In genomic region chr1:241330619-241331327, GRCh38 we compare ENCODE assay signal across 16 cellular contexts. TPM values are rescaled to one million over a fixed set of nuclear protein-coding genes. Genes with fewer than 3 reads are reported as not detected.
DNase-seq lines count a peak whose midpoint lies in the region; ATAC-seq and TF ChIP-seq lines count a peak whose summit lies in the region.
"Had no signal": no experiment of that assay in that cellular context is flagged by ENCODE, and none has a peak within 500 bp of the region (broad histone marks: within the 10 kb centered on the region; RNA-seq: fewer than 3 reads in every experiment).

No MANE protein-coding gene starts in this region.

- H3K27ac ChIP-seq in KMS-11 (peak overlapping the region; percentile 27), upper lobe of left lung (no peak overlapping the region), A673 (ENCODE audit: low read depth, low read length, poor library complexity, severe bottlenecking) (no peak overlapping the region)
- H3K27ac ChIP-seq: RWPE1 had no signal

- ATAC-seq in GM18508 (IDR thresholded peaks at IDR 0.05; ENCODE audit: insufficient read depth, unreplicated experiment) (peak; percentile 44), GM21390 (IDR thresholded peaks at IDR 0.05; ENCODE audit: unreplicated experiment) (peak; percentile 62), HG03039 (IDR thresholded peaks at IDR 0.05; ENCODE audit: unreplicated experiment) (peak; percentile 54), upper lobe of left lung (ENCODE audit: low FRiP score in 2 of 2) (no peak)
- ATAC-seq: HCT116, T-helper 17 cell had no signal

- H4K20me1 ChIP-seq in KMS-11 (ENCODE audit: insufficient read depth) = no peaks in the 10 kb centered on the region

- H3K9me3 ChIP-seq in upper lobe of left lung (no peaks in the 10 kb centered on the region), A673 (ENCODE audit: low read depth, low read length, poor library complexity, severe bottlenecking) (no peaks in the 10 kb centered on the region)
- H3K9me3 ChIP-seq: spleen had no signal

- TF ChIP-seq CTCF in KMS-11 (conservative IDR thresholded peaks at IDR 0.05; ENCODE audit: low read depth, low read length) (no peak), upper lobe of left lung (IDR thresholded peaks at IDR 0.05) (no peak), A673 (conservative IDR thresholded peaks at IDR 0.05; ENCODE audit: low read depth, low read length) (no peak)

- intact Hi-C loops in A673 (cut with micrococcal nuclease; ENCODE audit: unreplicated experiment) = no loop called here

- CTCF ChIA-PET in A673 (lab: Charles Lee) = no interaction called here

- TF ChIP-seq POLR2A in upper lobe of left lung (IDR thresholded peaks at IDR 0.05) = no peak

- peaks cover 24% of the 10 kb centered on the region for H3K4me1 ChIP-seq in KMS-11 (ENCODE audit: low read depth, poor library complexity, severe bottlenecking)
- no peaks in the 10 kb centered on the region for H3K4me1 ChIP-seq in upper lobe of left lung
- no peaks in the 10 kb centered on the region for H3K4me1 ChIP-seq in A673 (ENCODE audit: insufficient read depth, low read length, poor library complexity, severe bottlenecking)
- H3K4me1 ChIP-seq: spleen had no signal

- POLR2A ChIA-PET in A673 (lab: Charles Lee; ENCODE audit: low non-redundant PET) = no interaction called here

- H3K27me3 ChIP-seq in KMS-11 (ENCODE audit: insufficient read depth, low read depth) = no peaks in the 10 kb centered on the region
- no peaks in the 10 kb centered on the region for H3K27me3 ChIP-seq in upper lobe of left lung
- peaks cover 26% of the 10 kb centered on the region for H3K27me3 ChIP-seq in A673 (replicated peaks; ENCODE audit: insufficient read depth, low read depth, low read length, poor library complexity)
- H3K27me3 ChIP-seq: spleen had no signal

- H3K4me3 ChIP-seq in KMS-11 (IDR thresholded peaks at IDR 0.05; ENCODE audit: insufficient read depth, low read depth, low read length) (no peak overlapping the region), upper lobe of left lung (no peak overlapping the region), A673 (ENCODE audit: low read depth, low read length, poor library complexity, severe bottlenecking) (no peak overlapping the region)
- H3K4me3 ChIP-seq: spleen had no signal

- no TSS peak for BruUV-seq in A673 (replicated peaks; lab: Mats Ljungman, UMichigan)

- H3K36me3 ChIP-seq in KMS-11 (ENCODE audit: insufficient read depth) (no peaks in the 10 kb centered on the region), upper lobe of left lung (no peaks in the 10 kb centered on the region), A673 (ENCODE audit: insufficient read depth, low read length, poor library complexity, severe bottlenecking) (no peaks in the 10 kb centered on the region)
- H3K36me3 ChIP-seq: spleen had no signal

- 59 to 74% methylated on average over 1 of the region's 1 CpG for WGBS in upper lobe of left lung, 2 donors

- H3K79me2 ChIP-seq in KMS-11 (ENCODE audit: insufficient read depth, low read depth) = no peaks in the 10 kb centered on the region

- no peak for TF ChIP-seq EP300 in upper lobe of left lung (IDR thresholded peaks at IDR 0.05)

- no peak overlapping the region; the same call in 1 of the 2 replicates for H2AFZ ChIP-seq in KMS-11 (ENCODE audit: low read depth)

- DNase-seq in stimulated activated CD8-positive, alpha-beta memory T cell treated with anti-CD3 and anti-CD28 coated beads, Interleukin-4, amount 100 ng/mL, for 48 hours = no peak
- no peak for DNase-seq in cerebellar cortex (ENCODE audit: low spot score)
- DNase-seq in upper lobe of left lung = no peak
- no peak for DNase-seq in A673 (ENCODE audit: low spot score)
- DNase-seq: activated CD4-positive, CD25-positive, alpha-beta regulatory T cell treated with anti-CD3 and anti-CD28 coated beads, Interleukin-2, amount 50 U/mL, for 72 hours; activated CD8-positive, alpha-beta memory T cell treated with anti-CD3 and anti-CD28 coated beads, Interleukin-2, amount 50 U/mL, for 4 hours; NCI-H82; spleen; T-helper 17 cell had no signal

- H3K9ac ChIP-seq in KMS-11 = no peak overlapping the region

- peak overlapping the region; percentile 23 for H3K4me2 ChIP-seq in KMS-11

RNA-seq across cellular contexts. Expression of gene RGS7, which starts 26.2 kb away (rescaled TPM):
- under 1 TPM in 1 of 6 donors, not detected in 5; 0.15 TPM for total RNA-seq in upper lobe of left lung
- total RNA-seq in A673 (2021) = not detected in 2 replicates
- total RNA-seq: posterior vena cava, T-helper 17 cell had no signal

Comparison
In these comparisons a context has a peak if more than half of its experiments do, and no peak if none do; other contexts are left out.
1. ATAC-seq: peak in GM18508 (single experiment), GM21390 (single experiment) and HG03039 (single experiment); none in upper lobe of left lung (0 of 2).